ENCODE assay signal across 8 cellular contexts in genomic region chr14:106626942-106627588, GRCh38.
DNase-seq lines count a peak whose midpoint lies in the region; ATAC-seq, FAIRE-seq and TF ChIP-seq lines count a peak whose summit lies in the region.
"Not testable (repeated sequence)": the region's sequence is repeated elsewhere in the genome, so short reads cannot be mapped to it uniquely, and the experiment has no call there.

No MANE protein-coding gene starts in this region.

- peak overlapping the region; percentile 53 for H3K27ac Mint-ChIP-seq in activated CD4-positive, alpha-beta memory T cell treated with anti-CD3 and anti-CD28 coated beads for 36 hours

- peaks cover 13% of the 10 kb centered on the region for H3K27me3 Mint-ChIP-seq in activated CD4-positive, alpha-beta memory T cell treated with anti-CD3 and anti-CD28 coated beads for 36 hours

- H3K4me3 Mint-ChIP-seq in activated CD4-positive, alpha-beta memory T cell treated with anti-CD3 and anti-CD28 coated beads for 36 hours: peak overlapping the region; percentile 52

- not testable (repeated sequence) for H3K9me3 Mint-ChIP-seq in activated CD4-positive, alpha-beta memory T cell treated with anti-CD3 and anti-CD28 coated beads for 36 hours

- BruUV-seq in GM12878 (replicated peaks; lab: Mats Ljungman, UMichigan): not testable (repeated sequence)

- RAD21 ChIA-PET in GM12878 (lab: Charles Lee; ENCODE audit: unreplicated experiment): interaction anchor here (0.7 kb wide), 1 partner anchor 63 kb away, joined by 3 read pairs; no protein-coding TSS in a partner anchor

- SMC1A ChIA-PET in GM12878 (lab: Charles Lee; ENCODE audit: uncharacterized antibody, unreplicated experiment): not testable (repeated sequence)

- peak; percentile 49 for TF ChIP-seq RAD21 in GM12878 (IDR thresholded peaks at IDR 0.05; ENCODE audit: insufficient read depth, low read depth, low read length)

- not testable (repeated sequence) for H3K79me2 ChIP-seq in GM12878 (ENCODE audit: control insufficient read depth, insufficient read depth, low read length)

- not testable (repeated sequence) for H3K36me3 Mint-ChIP-seq in activated CD4-positive, alpha-beta memory T cell treated with anti-CD3 and anti-CD28 coated beads for 36 hours

- not testable (repeated sequence) for H3K9me3 ChIP-seq in BE2C; GM12878 (replicated peaks; ENCODE audit: control insufficient read depth, insufficient read depth, low read length); lung (ENCODE audit: control insufficient read depth in 2 of 2, insufficient read depth in 1 of 2, low read length in 1 of 2)

- POLR2A ChIA-PET in activated CD4-positive, alpha-beta memory T cell treated with anti-CD3 and anti-CD28 coated beads for 36 hours (lab: Charles Lee): interaction anchor here (0.6 kb wide), 1 partner anchor 614 kb away, joined by 3 read pairs; no protein-coding TSS in a partner anchor
- POLR2A ChIA-PET in GM12878 (lab: Charles Lee): interaction anchor here (0.6 kb wide), 1 partner anchor 38 kb away, joined by 4 read pairs; no protein-coding TSS in a partner anchor

- TF ChIP-seq POLR2A in GM12878 (IDR thresholded peaks at IDR 0.05; ENCODE audit: low read depth, low read length): not testable (repeated sequence)

- H3K27me3 ChIP-seq in BE2C; GM12878 (replicated peaks in 1 of 2; ENCODE audit: control insufficient read depth in 2 of 2, insufficient read depth in 2 of 2, low read length in 1 of 2); lung (ENCODE audit: control insufficient read depth, insufficient read depth): not testable (repeated sequence)

- not testable (repeated sequence) for H3K9ac ChIP-seq in GM12878 (ENCODE audit: control insufficient read depth, insufficient read depth, low read length)

- not testable (repeated sequence) for FAIRE-seq in GM12878 (lab: Jason Lieb, UNC)

- not testable (repeated sequence) for H3K36me3 ChIP-seq in BE2C; GM12878 (ENCODE audit: control insufficient read depth in 2 of 2, insufficient read depth in 2 of 2, low read length in 1 of 2); lung (ENCODE audit: control insufficient read depth in 2 of 2, insufficient read depth in 2 of 2, low read length in 2 of 2)

- not testable (repeated sequence) for H3K4me1 ChIP-seq in BE2C; GM12878 (ENCODE audit: control insufficient read depth, insufficient read depth, low read length); lung (ENCODE audit: control insufficient read depth in 2 of 2, insufficient read depth in 2 of 2, low read length in 2 of 2)

- CTCF ChIA-PET in activated CD4-positive, alpha-beta memory T cell treated with anti-CD3 and anti-CD28 coated beads for 36 hours (lab: Charles Lee): interaction anchor here (0.7 to 1.4 kb wide), 5 partner anchors 9 to 622 kb away, joined by 3 to 4 read pairs (median 4); no protein-coding TSS in a partner anchor
- CTCF ChIA-PET in GM12878 (lab: Yijun Ruan, JAX): interaction anchor here (0.6 to 3.0 kb wide), 11 partner anchors 9 to 216 kb away, joined by 3 to 13 read pairs (median 4); no protein-coding TSS in a partner anchor

- peak; percentile 58 for ATAC-seq in GM18861 (IDR thresholded peaks at IDR 0.05; ENCODE audit: unreplicated experiment)
- ATAC-seq in GM12878: peak; percentile 84
- ATAC-seq in lung (ENCODE audit: insufficient read depth, low FRiP score): not testable (repeated sequence)

- peak; percentile 66 for DNase-seq in BE2C
- DNase-seq in NCI-H1092 treated with DMSO at 0.1 percent for 48 hours (lab: John Stamatoyannopoulos, UW): peak; percentile 15
- peak; percentile 51 for DNase-seq in RKO (ENCODE audit: low spot score)
- DNase-seq in activated CD4-positive, alpha-beta memory T cell treated with anti-CD3 and anti-CD28 coated beads for 36 hours: peak; percentile 84
- not testable (repeated sequence) for DNase-seq in GM12878 (ENCODE audit: low read depth, low spot score)
- DNase-seq in lung (ENCODE audit: low spot score): peak; percentile 35
- peak; percentile 11 for DNase-seq in stimulated activated CD8-positive, alpha-beta memory T cell treated with anti-CD3 and anti-CD28 coated beads, Interleukin-12 subunit alpha, Interleukin-12 subunit beta, amount 100 ng/mL, for 24 hours (ENCODE audit: extremely low read depth)

- 8% methylated on average over 15 of the region's 22 CpGs for WGBS in GM12878 (ENCODE audit: insufficient coverage, insufficient replicate concordance, low lambda C conversion rate, missing lambda C conversion rate)
- 32 to 39% methylated on average over 19 to 20 of the region's 22 CpGs for WGBS in lung, 2 donors

- not testable (repeated sequence) for H3K4me2 ChIP-seq in GM12878 (ENCODE audit: control insufficient read depth, insufficient read depth)

- not testable (repeated sequence) for TF ChIP-seq EP300 in GM12878 (IDR thresholded peaks at IDR 0.05; ENCODE audit: borderline replicate concordance in 1 of 2, control insufficient read depth in 1 of 2, low read depth in 2 of 2, low read length in 2 of 2)

- not testable (repeated sequence) for H4K20me1 ChIP-seq in GM12878 (ENCODE audit: control insufficient read depth, insufficient read depth)

- not testable (repeated sequence) for H2AFZ ChIP-seq in GM12878 (ENCODE audit: control insufficient read depth, low read depth, low read length)

- H3K27ac ChIP-seq in GM12878 (ENCODE audit: control insufficient read depth, insufficient read depth); lung (ENCODE audit: low read depth in 1 of 2, low read length in 1 of 2): not testable (repeated sequence)

- H3K4me1 Mint-ChIP-seq in activated CD4-positive, alpha-beta memory T cell treated with anti-CD3 and anti-CD28 coated beads for 36 hours (ENCODE audit: low read depth): not testable (repeated sequence)

- intact Hi-C loops in activated CD4-positive, alpha-beta memory T cell treated with anti-CD3 and anti-CD28 coated beads for 36 hours (cut with micrococcal nuclease): loop anchor here (5.0 kb wide), 1 partner anchor 35 kb away; no protein-coding TSS in a partner anchor
- intact Hi-C loops in GM12878 (cut with micrococcal nuclease; ENCODE audit: unreplicated experiment): not testable (repeated sequence)

- TF ChIP-seq CTCF in BE2C (IDR thresholded peaks at IDR 0.05; ENCODE audit: low read depth, low read length) (peak; percentile 56), GM12878 (IDR thresholded peaks at IDR 0.05 in 2 of 3, conservative IDR thresholded peaks at IDR 0.05 in 1 of 3; ENCODE audit: control insufficient read depth in 2 of 3, extremely low read depth in 1 of 3, insufficient read depth in 1 of 3, low read depth in 3 of 3, low read length in 3 of 3) (peak; percentile 55 to 81 (median 65))
- not testable (repeated sequence) for TF ChIP-seq CTCF in lung (IDR thresholded peaks at IDR 0.05; ENCODE audit: control extremely low read depth, extremely low read depth)

- in situ Hi-C loops in GM12878 (cut with MboI): not testable (repeated sequence)

- H3K4me3 ChIP-seq in BE2C (ENCODE audit: low read depth, low read length); GM12878; lung: not testable (repeated sequence)

TF ChIP-seq in GM12878, 131 proteins besides CTCF, POLR2A, EP300 and RAD21:
- TF ChIP-seq TCF3 (IDR thresholded peaks at IDR 0.05; ENCODE audit: borderline replicate concordance, insufficient read depth, low read depth, low read length) (peak; percentile 68; the same call in 1 of the 2 replicates), YY1 (IDR thresholded peaks at IDR 0.05; ENCODE audit: low read depth, low read length) (0 out of 2 replicates have a peak, but pooled peaks have one; percentile 23), BHLHE40 (IDR thresholded peaks at IDR 0.05; ENCODE audit: borderline replicate concordance in 1 of 2, low read depth in 2 of 2, low read length in 1 of 2) (peak in 1 of 2 experiments; percentile 40; a peak in 1 of 4 replicates), TCF12 (IDR thresholded peaks at IDR 0.05; ENCODE audit: low read depth, low read length) (peak; percentile 82; the same call in 1 of the 2 replicates), SMC3 (IDR thresholded peaks at IDR 0.05; ENCODE audit: borderline replicate concordance, low read length) (0 out of 2 replicates have a peak, but pooled peaks have one; percentile 14)
